ENCODE assay signal across 1 cellular context in the genomic region with DNA sequence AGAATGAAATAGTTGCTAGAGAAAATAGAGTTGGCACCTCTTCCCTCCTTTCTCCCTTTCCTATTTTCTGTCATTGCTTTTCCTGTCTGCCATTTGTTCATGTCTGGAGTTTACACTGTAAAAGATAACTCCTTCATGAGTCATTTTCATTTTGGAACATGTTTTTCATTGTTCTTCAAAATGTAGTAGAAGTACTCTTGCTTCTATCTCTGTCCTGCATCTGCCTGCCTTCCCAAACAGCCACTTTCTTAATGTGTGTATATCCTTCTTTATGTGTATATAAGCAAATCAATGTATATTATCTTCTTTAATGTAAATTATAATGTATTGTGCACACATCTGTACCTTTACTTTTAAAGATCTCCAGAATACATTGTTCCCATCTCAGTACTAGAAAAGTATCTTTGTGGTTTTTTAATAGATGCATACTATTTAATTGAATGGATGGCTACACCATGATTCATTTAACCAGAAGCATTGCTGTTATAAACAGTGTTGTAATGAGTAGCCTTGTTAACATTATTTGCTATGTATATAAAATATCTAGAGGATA.
TF ChIP-seq lines count a peak whose summit lies in the region.

No MANE protein-coding gene starts in this region.

TF ChIP-seq in GM12878, 131 proteins besides CTCF, POLR2A, EP300 and RAD21 (continued from another document):
- no peak for TF ChIP-seq PRDM15 (CRISPR knock-in tag; IDR thresholded peaks at IDR 0.05)
- no peak for TF ChIP-seq CBX5 (IDR thresholded peaks at IDR 0.05; ENCODE audit: low read depth)
- no peak for TF ChIP-seq ZNF592 (IDR thresholded peaks at IDR 0.05)
- TF ChIP-seq BACH1 (IDR thresholded peaks at IDR 0.05; ENCODE audit: borderline replicate concordance) = no peak
- TF ChIP-seq MAX (IDR thresholded peaks at IDR 0.05; ENCODE audit: low read depth, low read length) = no peak
- TF ChIP-seq MXI1 (IDR thresholded peaks at IDR 0.05; ENCODE audit: low read depth, low read length) = no peak
